In the genomic region with DNA sequence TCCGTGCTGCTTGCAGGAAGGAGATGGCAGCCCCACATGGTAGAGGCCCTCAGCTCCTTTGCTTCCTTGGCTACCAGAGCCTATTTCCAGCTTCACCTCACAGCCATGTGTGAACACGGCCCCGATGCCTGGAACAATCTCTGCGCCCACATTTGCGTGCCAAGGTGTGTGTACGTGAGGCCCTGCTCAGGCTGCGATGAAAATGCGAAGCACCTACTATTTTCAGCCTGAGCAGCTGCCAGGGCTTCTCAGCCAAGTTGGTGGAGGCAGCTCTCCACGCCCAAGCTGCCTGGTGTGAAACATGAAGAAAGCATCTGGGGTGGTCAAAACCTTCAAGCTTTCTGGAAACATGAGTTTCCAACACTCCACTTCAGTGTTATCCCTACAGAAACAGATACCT, we compare ENCODE assay signal across 30 cellular contexts.
"Had no signal": no experiment of that assay in that cellular context is flagged by ENCODE, and none has a peak within 500 bp of the region (broad histone marks: within the 10 kb centered on the region; RNA-seq: fewer than 3 reads in every experiment).

No MANE protein-coding gene starts in this region.

- H3K27ac ChIP-seq: adrenal gland, brain microvascular endothelial cell, neutrophil, pancreas, thyroid gland, upper lobe of right lung, WERI-Rb-1 had no signal

- FAIRE-seq: islet of Langerhans, pancreas, TTC549 had no signal

- H3K4me1 ChIP-seq: adrenal gland, pancreas, upper lobe of right lung had no signal

- DNase-seq: activated CD4-positive, alpha-beta T cell treated with anti-CD3 and anti-CD28 coated beads, Interleukin-2, amount 50 U/mL, for 1 hour; activated CD4-positive, CD25-positive, alpha-beta regulatory T cell treated with anti-CD3 and anti-CD28 coated beads, Interleukin-2, amount 50 U/mL, for 72 hours; activated CD8-positive, alpha-beta T cell treated with anti-CD3 and anti-CD28 coated beads, Interleukin-2, amount 10 ng/mL, durations not matched to agents 7 days and 5 days; activated naive CD4-positive, alpha-beta T cell; activated T-cell treated with anti-CD3 and anti-CD28 coated beads, Interleukin-2, amount 50 U/mL, for 1 hour; adrenal gland; brain microvascular endothelial cell; central memory CD4-positive, alpha-beta T cell; dermis blood vessel endothelial cell; effector memory CD4-positive, alpha-beta T cell; foreskin melanocyte; glutamatergic neuron; left colon; natural killer cell; pancreas; stimulated activated CD4-positive, alpha-beta T cell treated with anti-CD3 and anti-CD28 coated beads, Interleukin-2, amount 100 ng/mL, for 48 hours; stimulated activated CD8-positive, alpha-beta memory T cell treated with anti-CD3 and anti-CD28 coated beads, Interleukin-4, amount 100 ng/mL, for 48 hours; stimulated activated naive B cell treated with anti-CD40 and anti-IgM and Interleukin-4, amounts not matched to agents 10 μg/mL and 1 μg/mL and 100 μg/mL, for 72 hours; T-helper 1 cell; thyroid gland; upper lobe of right lung; WERI-Rb-1 had no signal

- H3K36me3 ChIP-seq: adrenal gland, ascending aorta, brain microvascular endothelial cell, neutrophil, pancreas, thyroid gland, upper lobe of right lung, WERI-Rb-1 had no signal

- H3K27me3 ChIP-seq: ascending aorta, brain microvascular endothelial cell, neutrophil, pancreas, thyroid gland had no signal

- H3K4me3 ChIP-seq: adrenal gland, ascending aorta, lung, pancreas, thyroid gland, upper lobe of right lung had no signal

- ATAC-seq: activated CD8-positive, alpha-beta T cell treated with anti-CD3 and anti-CD28 coated beads, Interleukin-2, amount 10 ng/mL, durations not matched to agents 7 days and 5 days; activated T-helper 17 cell treated with anti-CD3 and anti-CD28 coated beads, Interleukin-2, amount 50 U/mL, for 72 hours; esophagus mucosa; left colon; natural killer cell; sciatic nerve; stimulated activated naive B cell treated with anti-CD40 and anti-IgM and Interleukin-4, amounts not matched to agents 10 μg/mL and 1 μg/mL and 100 μg/mL, for 72 hours; upper lobe of right lung had no signal

- H3K9me3 ChIP-seq: adrenal gland, ascending aorta, neutrophil, pancreas, thyroid gland, upper lobe of right lung had no signal
